In genomic region chr22:37638351-37639069, GRCh38 we compare ENCODE assay signal across 8 cellular contexts. TPM values are rescaled to one million over a fixed set of nuclear protein-coding genes. Genes with fewer than 3 reads are reported as not detected.
A peak's percentile ranks its signal among the peaks of the same experiment; 100 is the strongest.
DNase-seq lines count a peak whose midpoint lies in the region; ATAC-seq lines count a peak whose summit lies in the region.

No MANE protein-coding gene starts in this region.

- CTCF ChIA-PET in activated CD8-positive, alpha-beta T cell treated with anti-CD3 and anti-CD28 coated beads, Interleukin-2, amount 10 ng/mL, durations not matched to agents 7 days and 5 days (lab: Charles Lee) = interaction anchor here (0.9 to 15.5 kb wide), 9 partner anchors 15 to 258 kb away, joined by 3 to 261 read pairs (median 9); partner anchors contain the start of genes GGA1, LGALS1, NOL12 and PDXP

- no peaks in the 10 kb centered on the region for H3K9me3 Mint-ChIP-seq in activated CD8-positive, alpha-beta T cell treated with anti-CD3 and anti-CD28 coated beads, Interleukin-2, amount 10 ng/mL, durations not matched to agents 7 days and 5 days (ENCODE audit: insufficient read depth)

- peaks cover 10 to 71% (median 56%) of the 10 kb centered on the region in 5 donors for H3K4me1 ChIP-seq in subcutaneous abdominal adipose tissue (ENCODE audit: control insufficient read depth in 5 of 5, insufficient read depth in 5 of 5, low read length in 5 of 5)

- peak overlapping the region; percentile 98 for H3K4me3 Mint-ChIP-seq in activated CD8-positive, alpha-beta T cell treated with anti-CD3 and anti-CD28 coated beads, Interleukin-2, amount 10 ng/mL, durations not matched to agents 7 days and 5 days

- H3K9me3 ChIP-seq in iPS-18c (ENCODE audit: control insufficient read depth, insufficient read depth, low read length) (no peaks in the 10 kb centered on the region), subcutaneous abdominal adipose tissue (ENCODE audit: control insufficient read depth in 5 of 5, low read length in 5 of 5) (no peaks in the 10 kb centered on the region)

- peaks cover 44% of the 10 kb centered on the region for H3K36me3 Mint-ChIP-seq in activated CD8-positive, alpha-beta T cell treated with anti-CD3 and anti-CD28 coated beads, Interleukin-2, amount 10 ng/mL, durations not matched to agents 7 days and 5 days (ENCODE audit: low read depth)

- peaks cover 0 to 22% (median 0%) of the 10 kb centered on the region in 5 donors for H3K27me3 ChIP-seq in subcutaneous abdominal adipose tissue (ENCODE audit: control insufficient read depth in 5 of 5, insufficient read depth in 4 of 5, low read length in 5 of 5)

- H3K36me3 ChIP-seq in subcutaneous abdominal adipose tissue (ENCODE audit: control insufficient read depth in 5 of 5, insufficient read depth in 5 of 5, low read length in 5 of 5) = peaks cover 0 to 4% (median 0%) of the 10 kb centered on the region in 5 donors

- in situ Hi-C loops in KBM-7 (cut with MboI; ENCODE audit: low pct_unique_long_range_greater_than_20kb, low sequenced_read_pairs) = no loop called here

- DNase-seq in activated CD4-positive, alpha-beta T cell treated with anti-CD3 and anti-CD28 coated beads for 48 hours = peak; percentile 48
- no peak for DNase-seq in activated CD4-positive, alpha-beta T cell treated with anti-CD3 and anti-CD28 coated beads, Interleukin-2, amount 50 U/mL, for 1 hour
- DNase-seq in activated CD8-positive, alpha-beta T cell treated with anti-CD3 and anti-CD28 coated beads, Interleukin-2, amount 10 ng/mL, durations not matched to agents 7 days and 5 days = peak; percentile 76
- DNase-seq in KBM-7 (no peak), caudate nucleus (lab: John Stamatoyannopoulos, UW) (no peak)

- peak overlapping the region in 1 of 5 donors; percentile 48 for H3K9ac ChIP-seq in subcutaneous abdominal adipose tissue (ENCODE audit: low read length in 5 of 5)

- H3K27me3 Mint-ChIP-seq in activated CD8-positive, alpha-beta T cell treated with anti-CD3 and anti-CD28 coated beads, Interleukin-2, amount 10 ng/mL, durations not matched to agents 7 days and 5 days (ENCODE audit: low read depth) = no peaks in the 10 kb centered on the region

- peaks cover 79% of the 10 kb centered on the region for H3K4me1 Mint-ChIP-seq in activated CD8-positive, alpha-beta T cell treated with anti-CD3 and anti-CD28 coated beads, Interleukin-2, amount 10 ng/mL, durations not matched to agents 7 days and 5 days (ENCODE audit: low read depth)

- no peak overlapping the region for H3K27ac ChIP-seq in subcutaneous abdominal adipose tissue (ENCODE audit: low read depth, low read length)
- H3K27ac ChIP-seq in caudate nucleus (ENCODE audit: low read depth, low read length) = no peak overlapping the region

- H3K27ac Mint-ChIP-seq in activated CD8-positive, alpha-beta T cell treated with anti-CD3 and anti-CD28 coated beads, Interleukin-2, amount 10 ng/mL, durations not matched to agents 7 days and 5 days = peak overlapping the region; percentile 97

- peak overlapping the region; percentile 1; the same call in 1 of the 2 replicates for H3K4me3 ChIP-seq in iPS-18c (ENCODE audit: insufficient read depth, low read depth, low read length)
- peak overlapping the region in 4 of 5 donors; percentile 3 to 63 (median 56) for H3K4me3 ChIP-seq in subcutaneous abdominal adipose tissue (ENCODE audit: low read depth in 1 of 5, low read length in 5 of 5)

- POLR2A ChIA-PET in activated CD8-positive, alpha-beta T cell treated with anti-CD3 and anti-CD28 coated beads, Interleukin-2, amount 10 ng/mL, durations not matched to agents 7 days and 5 days (lab: Charles Lee) = interaction anchor here (1.6 to 3.5 kb wide), 5 partner anchors 12 to 48 kb away, joined by 6 to 13 read pairs (median 7); partner anchors contain the start of genes GGA1, NOL12 and PDXP

- ATAC-seq in activated CD8-positive, alpha-beta T cell treated with anti-CD3 and anti-CD28 coated beads, Interleukin-2, amount 10 ng/mL, durations not matched to agents 7 days and 5 days = peak; percentile 62
- no peak for ATAC-seq in HG02981 (IDR thresholded peaks at IDR 0.05; ENCODE audit: unreplicated experiment)

RNA-seq across cellular contexts. Expression of gene SH3BP1, which starts 1.0 kb away (rescaled TPM):
- 100 to 1,000 TPM; 216 to 218 TPM for total RNA-seq in activated CD8-positive, alpha-beta T cell treated with anti-CD3 and anti-CD28 coated beads, Interleukin-2, amount 10 ng/mL, durations not matched to agents 7 days and 5 days

RNA-seq across cellular contexts. Expression of gene PDXP, which starts 20.0 kb away (rescaled TPM):
- 10 to 100 TPM; 31.5 to 33.5 TPM for total RNA-seq in activated CD8-positive, alpha-beta T cell treated with anti-CD3 and anti-CD28 coated beads, Interleukin-2, amount 10 ng/mL, durations not matched to agents 7 days and 5 days

RNA-seq across cellular contexts. Expression of gene GGA1, which starts 29.9 kb away (rescaled TPM):
- total RNA-seq in activated CD8-positive, alpha-beta T cell treated with anti-CD3 and anti-CD28 coated beads, Interleukin-2, amount 10 ng/mL, durations not matched to agents 7 days and 5 days = 10 to 100 TPM; 66.3 to 69.5 TPM

RNA-seq across cellular contexts. Expression of gene LGALS1, which starts 36.9 kb away (rescaled TPM):
- total RNA-seq in activated CD8-positive, alpha-beta T cell treated with anti-CD3 and anti-CD28 coated beads, Interleukin-2, amount 10 ng/mL, durations not matched to agents 7 days and 5 days = 1,000 to 10,000 TPM; 1,444 to 1,502 TPM

RNA-seq across cellular contexts. Expression of gene NOL12, which starts 47.6 kb away (rescaled TPM):
- 10 to 100 TPM; 42.6 to 45.3 TPM for total RNA-seq in activated CD8-positive, alpha-beta T cell treated with anti-CD3 and anti-CD28 coated beads, Interleukin-2, amount 10 ng/mL, durations not matched to agents 7 days and 5 days

Comparison
In these comparisons a context has a peak if more than half of its experiments do, and no peak if none do; other contexts are left out.
1. DNase-seq: peak in activated CD4-positive, alpha-beta T cell treated with anti-CD3 and anti-CD28 coated beads for 48 hours (single experiment) and activated CD8-positive, alpha-beta T cell treated with anti-CD3 and anti-CD28 coated beads, Interleukin-2, amount 10 ng/mL, durations not matched to agents 7 days and 5 days (single experiment); none in activated CD4-positive, alpha-beta T cell treated with anti-CD3 and anti-CD28 coated beads, Interleukin-2, amount 50 U/mL, for 1 hour (single experiment), KBM-7 (single experiment) and caudate nucleus (0 of 61).